26 cellular contexts compared by ENCODE assay signal in genomic region chr16:47905771-47906170, GRCh38.
DNase-seq lines count a peak whose midpoint lies in the region; ATAC-seq, FAIRE-seq and TF ChIP-seq lines count a peak whose summit lies in the region.
"Had no signal": no experiment of that assay in that cellular context is flagged by ENCODE, and none has a peak within 500 bp of the region (broad histone marks: within the 10 kb centered on the region; RNA-seq: fewer than 3 reads in every experiment).

No MANE protein-coding gene starts in this region.

- BruUV-seq in PC-3 (replicated peaks; lab: Mats Ljungman, UMichigan): no TSS peak

- no peak for TF ChIP-seq RAD21 in H1 (IDR thresholded peaks at IDR 0.05 in 1 of 2, conservative IDR thresholded peaks at IDR 0.05 in 1 of 2; ENCODE audit: low read depth in 2 of 2, low read length in 2 of 2)

- H3K4me3 ChIP-seq in PC-3 (ENCODE audit: low read length) (no peak overlapping the region), H1 (ENCODE audit: extremely low read depth in 1 of 4, insufficient read depth in 2 of 4, low read depth in 3 of 4, low read length in 4 of 4) (no peak overlapping the region), neural progenitor cell (no peak overlapping the region), ovary (no peak overlapping the region)
- H3K4me3 ChIP-seq: vagina had no signal

- no peak overlapping the region for H4K5ac ChIP-seq in H1 (ENCODE audit: insufficient read length, low read depth, low read length)

- no peak overlapping the region for H2BK12ac ChIP-seq in H1 (ENCODE audit: low read depth, low read length)

- POLR2A ChIA-PET in PC-3 (lab: Charles Lee; ENCODE audit: unreplicated experiment): no interaction called here
- POLR2A ChIA-PET in H1 (lab: Charles Lee; ENCODE audit: partially characterized antibody): no interaction called here

- H3K4me2 ChIP-seq in PC-3 (ENCODE audit: low read length): peak overlapping the region; percentile 35
- H3K4me2 ChIP-seq in H1 (ENCODE audit: insufficient read depth in 1 of 2, low read depth in 2 of 2, low read length in 2 of 2): no peak overlapping the region
- no peak overlapping the region for H3K4me2 ChIP-seq in neural progenitor cell

- no peak for TF ChIP-seq EP300 in H1 (IDR thresholded peaks at IDR 0.05; ENCODE audit: borderline replicate concordance in 1 of 2, low read depth in 2 of 2, low read length in 2 of 2)
- TF ChIP-seq EP300 in ovary (IDR thresholded peaks at IDR 0.05): no peak

- no peak for TF ChIP-seq POLR2A in H1 (IDR thresholded peaks at IDR 0.05; ENCODE audit: control extremely low read depth in 1 of 2, low read depth in 2 of 2, low read length in 2 of 2)
- TF ChIP-seq POLR2A in ovary (IDR thresholded peaks at IDR 0.05): no peak

- H2AFZ ChIP-seq in PC-3 (ENCODE audit: low read length): no peak overlapping the region
- H2AFZ ChIP-seq in H1 (ENCODE audit: low read length): no peak overlapping the region
- H2AFZ ChIP-seq in neural progenitor cell (replicated peaks): no peak overlapping the region
- H2AFZ ChIP-seq: parathyroid adenoma had no signal

- DNase-seq in ELR (ENCODE audit: low read depth) (peak; percentile 83), PC-3 (peak; percentile 79), H1 (ENCODE audit: low read depth in 1 of 2, low spot score in 2 of 2) (no peak), neural progenitor cell (ENCODE audit: low spot score) (no peak), ovary (no peak)
- DNase-seq: activated CD4-positive, alpha-beta T cell treated with anti-CD3 and anti-CD28 coated beads, Interleukin-2, amount 50 U/mL, for 48 hours; activated naive CD4-positive, alpha-beta T cell treated with anti-CD3 and anti-CD28 coated beads, Interleukin-2, amount 10 ng/mL, durations not matched to agents 7 days and 5 days; activated T-cell treated with anti-CD3 and anti-CD28 coated beads, Interleukin-2, amount 50 U/mL, for 24 hours; Caco-2; dermis blood vessel endothelial cell; erythroblast; left ventricle myocardium superior; naive B cell; NCI-H2029; NCI-H510A; SIG-M5; stimulated activated CD4-positive, alpha-beta T cell treated with anti-CD3 and anti-CD28 coated beads, Interleukin-4, amount 100 ng/mL, for 1 hour; T-helper 1 cell; WERI-Rb-1 had no signal

- TF ChIP-seq CTCF in PC-3 (conservative IDR thresholded peaks at IDR 0.05; ENCODE audit: low read depth, low read length): no peak
- TF ChIP-seq CTCF in H1 (IDR thresholded peaks at IDR 0.05; ENCODE audit: control extremely low read depth in 1 of 3, insufficient read depth in 1 of 3, low read depth in 1 of 3, low read length in 3 of 3): no peak
- TF ChIP-seq CTCF in neural progenitor cell (IDR thresholded peaks at IDR 0.05): no peak
- no peak for TF ChIP-seq CTCF in ovary (IDR thresholded peaks at IDR 0.05)

- no peaks in the 10 kb centered on the region for H3K9me2 ChIP-seq in PC-3 (replicated peaks; ENCODE audit: low read length)

- peaks cover 14% of the 10 kb centered on the region for H3K9me3 Mint-ChIP-seq in neural progenitor cell

- H4K8ac ChIP-seq in H1 (ENCODE audit: extremely low read depth, insufficient read depth, low read length): no peak overlapping the region

- 88% methylated on average over 3 of the region's 3 CpGs; no CpG with 5 or more reads in 1 of the 2 experiments for WGBS in H1 (ENCODE audit: extremely low coverage in 1 of 2, insufficient coverage in 1 of 2, insufficient read length in 1 of 2, insufficient replicate concordance in 2 of 2, low coverage in 1 of 2, low lambda C conversion rate in 2 of 2, missing lambda C conversion rate in 1 of 2), 2 experiments
- 47 to 57% (median 53%) methylated on average over 3 of the region's 3 CpGs for WGBS in ovary, 3 donors

- H3K23me2 ChIP-seq in H1 (ENCODE audit: low read depth, low read length): no peaks in the 10 kb centered on the region

- no peaks in the 10 kb centered on the region for H4K20me1 ChIP-seq in PC-3 (ENCODE audit: low read length)
- no peaks in the 10 kb centered on the region for H4K20me1 ChIP-seq in H1 (replicated peaks in 1 of 2; ENCODE audit: control insufficient read depth in 1 of 2, insufficient read depth in 2 of 2, low read length in 2 of 2)
- H4K20me1 ChIP-seq in neural progenitor cell (ENCODE audit: low read depth): no peaks in the 10 kb centered on the region

- H3K4me3 Mint-ChIP-seq in neural progenitor cell: no peak overlapping the region
- H3K4me3 Mint-ChIP-seq: activated naive CD4-positive, alpha-beta T cell treated with anti-CD3 and anti-CD28 coated beads, Interleukin-2, amount 10 ng/mL, durations not matched to agents 7 days and 5 days; activated T-cell treated with anti-CD3 and anti-CD28 coated beads, Interleukin-2, amount 50 U/mL, for 24 hours; B cell; naive B cell had no signal

- H3K27ac Mint-ChIP-seq in neural progenitor cell: peak overlapping the region; percentile 29
- H3K27ac Mint-ChIP-seq: activated naive CD4-positive, alpha-beta T cell treated with anti-CD3 and anti-CD28 coated beads, Interleukin-2, amount 10 ng/mL, durations not matched to agents 7 days and 5 days; activated T-cell treated with anti-CD3 and anti-CD28 coated beads, Interleukin-2, amount 50 U/mL, for 24 hours; B cell; naive B cell had no signal

- H3K27ac ChIP-seq in PC-3 (ENCODE audit: low read length) (0 out of 2 replicates have a peak overlapping the region, but pooled peaks have one; percentile 11), H1 (ENCODE audit: low read depth, low read length) (no peak overlapping the region), neural progenitor cell (no peak overlapping the region), ovary (no peak overlapping the region)
- H3K27ac ChIP-seq: parathyroid adenoma, vagina, WERI-Rb-1 had no signal

- ATAC-seq in PC-3 (peak; percentile 31; the same call in 1 of the 2 replicates), GM18858 (IDR thresholded peaks at IDR 0.05; ENCODE audit: unreplicated experiment) (no peak), GM18861 (IDR thresholded peaks at IDR 0.05; ENCODE audit: unreplicated experiment) (no peak), GM21515 (IDR thresholded peaks at IDR 0.05; ENCODE audit: unreplicated experiment) (no peak)
- ATAC-seq: left ventricle myocardium superior had no signal

- no peaks in the 10 kb centered on the region for H3K79me1 ChIP-seq in H1 (ENCODE audit: low read depth, low read length)

- no peaks in the 10 kb centered on the region for H3K36me3 Mint-ChIP-seq in neural progenitor cell
- H3K36me3 Mint-ChIP-seq: activated naive CD4-positive, alpha-beta T cell treated with anti-CD3 and anti-CD28 coated beads, Interleukin-2, amount 10 ng/mL, durations not matched to agents 7 days and 5 days; naive B cell had no signal

- no peak overlapping the region for H3K56ac ChIP-seq in H1 (replicated peaks; ENCODE audit: insufficient read length, low read depth, low read length)

- no peak overlapping the region for H2BK120ac ChIP-seq in H1 (replicated peaks; ENCODE audit: low read depth, low read length)

- no peak overlapping the region for H2BK15ac ChIP-seq in H1 (ENCODE audit: low read length)

- H3K36me3 ChIP-seq in PC-3 (ENCODE audit: low read depth, low read length) (no peaks in the 10 kb centered on the region), H1 (ENCODE audit: control insufficient read depth in 2 of 4, insufficient read depth in 4 of 4, low read length in 3 of 4) (no peaks in the 10 kb centered on the region), neural progenitor cell (no peaks in the 10 kb centered on the region), ovary (no peaks in the 10 kb centered on the region)
- H3K36me3 ChIP-seq: vagina, WERI-Rb-1 had no signal

- intact Hi-C loops in PC-3 (cut with micrococcal nuclease) (no loop called here), ovary (cut with DNase I) (no loop called here)

- no peaks in the 10 kb centered on the region for H3F3A ChIP-seq in PC-3 (ENCODE audit: low read length, unreplicated experiment)
- no peaks in the 10 kb centered on the region for H3F3A ChIP-seq in neural progenitor cell (ENCODE audit: low read depth)

- H3K23ac ChIP-seq in H1 (ENCODE audit: insufficient read length): no peak overlapping the region

- no peaks in the 10 kb centered on the region for H3K4me1 Mint-ChIP-seq in neural progenitor cell
- H3K4me1 Mint-ChIP-seq: activated naive CD4-positive, alpha-beta T cell treated with anti-CD3 and anti-CD28 coated beads, Interleukin-2, amount 10 ng/mL, durations not matched to agents 7 days and 5 days; B cell; naive B cell had no signal

- no peaks in the 10 kb centered on the region for H3K9me3 ChIP-seq in PC-3 (ENCODE audit: low read length)
- peaks cover 5 to 6% of the 10 kb centered on the region in 2 experiments; a peak in 3 of 4 replicates for H3K9me3 ChIP-seq in H1 (ENCODE audit: insufficient read depth in 2 of 2, low read depth in 1 of 2, low read length in 1 of 2)
- no peaks in the 10 kb centered on the region for H3K9me3 ChIP-seq in neural progenitor cell (ENCODE audit: low read depth)
- H3K9me3 ChIP-seq in ovary: no peaks in the 10 kb centered on the region
- H3K9me3 ChIP-seq: Caco-2, vagina had no signal

- peaks cover 2% of the 10 kb centered on the region for H3K27me3 Mint-ChIP-seq in neural progenitor cell (ENCODE audit: insufficient read depth, low read depth)
- H3K27me3 Mint-ChIP-seq: activated naive CD4-positive, alpha-beta T cell treated with anti-CD3 and anti-CD28 coated beads, Interleukin-2, amount 10 ng/mL, durations not matched to agents 7 days and 5 days; activated T-cell treated with anti-CD3 and anti-CD28 coated beads, Interleukin-2, amount 50 U/mL, for 24 hours had no signal

- H3K79me2 ChIP-seq in PC-3 (ENCODE audit: low read length) (no peaks in the 10 kb centered on the region), H1 (ENCODE audit: control insufficient read depth in 1 of 2, insufficient read depth in 2 of 2, low read length in 2 of 2) (no peaks in the 10 kb centered on the region), neural progenitor cell (ENCODE audit: low read depth) (no peaks in the 10 kb centered on the region)
- H3K79me2 ChIP-seq: parathyroid adenoma had no signal

- no peak for FAIRE-seq in H1 (lab: Jason Lieb, UNC)
- FAIRE-seq: G401.6 had no signal

- no peak overlapping the region for H3K18ac ChIP-seq in H1 (ENCODE audit: extremely low read depth, low read length)

- peaks cover 20% of the 10 kb centered on the region for H3K4me1 ChIP-seq in PC-3 (ENCODE audit: insufficient read depth, low read length)
- no peaks in the 10 kb centered on the region; a peak in 1 of 7 replicates for H3K4me1 ChIP-seq in H1 (replicated peaks in 1 of 4; ENCODE audit: control insufficient read depth in 3 of 4, insufficient read depth in 4 of 4, low read length in 3 of 4)
- H3K4me1 ChIP-seq in neural progenitor cell: no peaks in the 10 kb centered on the region
- no peaks in the 10 kb centered on the region for H3K4me1 ChIP-seq in ovary (ENCODE audit: insufficient read depth)
- H3K4me1 ChIP-seq: Caco-2, parathyroid adenoma, vagina had no signal

- H3K14ac ChIP-seq in H1 (ENCODE audit: insufficient read length): no peak overlapping the region

- H2AK5ac ChIP-seq in H1 (ENCODE audit: low read depth, low read length): no peak overlapping the region

- H3K27me3 ChIP-seq in PC-3 (ENCODE audit: low read length) (no peaks in the 10 kb centered on the region), H1 (replicated peaks in 1 of 4; ENCODE audit: control insufficient read depth in 3 of 4, extremely low read depth in 1 of 4, insufficient read depth in 3 of 4, low read length in 3 of 4) (no peaks in the 10 kb centered on the region), neural progenitor cell (no peaks in the 10 kb centered on the region), ovary (no peaks in the 10 kb centered on the region)
- H3K27me3 ChIP-seq: vagina had no signal

- H3K4ac ChIP-seq in H1 (replicated peaks; ENCODE audit: insufficient read length, low read depth, low read length): no peak overlapping the region

- H3K9ac ChIP-seq in PC-3 (ENCODE audit: low read length) (no peak overlapping the region), H1 (replicated peaks in 1 of 4; ENCODE audit: extremely low read depth in 1 of 4, low read depth in 3 of 4, low read length in 3 of 4) (no peak overlapping the region), neural progenitor cell (no peak overlapping the region)
- H3K9ac ChIP-seq: parathyroid adenoma had no signal

- no peak overlapping the region for H4K91ac ChIP-seq in H1 (replicated peaks; ENCODE audit: insufficient read length, low read length)

- 0 out of 2 replicates have a peak overlapping the region, but pooled peaks have one; percentile 11 for H2BK5ac ChIP-seq in H1 (ENCODE audit: low read depth, low read length)

- no peak overlapping the region for H2BK20ac ChIP-seq in H1 (ENCODE audit: low read length)

- CTCF ChIA-PET in PC-3 (lab: Charles Lee) (no interaction called here), H1 (lab: Charles Lee; ENCODE audit: partially characterized antibody) (interaction anchor here (0.8 to 1.5 kb wide), 3 partner anchors 34 to 413 kb away, joined by 3 read pairs; no protein-coding TSS in a partner anchor)

Comparison
In these comparisons a context has a peak if more than half of its experiments do, and no peak if none do; other contexts are left out.
1. DNase-seq: peak in ELR (single experiment) and PC-3 (single experiment); none in H1 (0 of 2), neural progenitor cell (single experiment) and ovary (0 of 5).